ENCODE assay signal across 8 cellular contexts in the genomic region with DNA sequence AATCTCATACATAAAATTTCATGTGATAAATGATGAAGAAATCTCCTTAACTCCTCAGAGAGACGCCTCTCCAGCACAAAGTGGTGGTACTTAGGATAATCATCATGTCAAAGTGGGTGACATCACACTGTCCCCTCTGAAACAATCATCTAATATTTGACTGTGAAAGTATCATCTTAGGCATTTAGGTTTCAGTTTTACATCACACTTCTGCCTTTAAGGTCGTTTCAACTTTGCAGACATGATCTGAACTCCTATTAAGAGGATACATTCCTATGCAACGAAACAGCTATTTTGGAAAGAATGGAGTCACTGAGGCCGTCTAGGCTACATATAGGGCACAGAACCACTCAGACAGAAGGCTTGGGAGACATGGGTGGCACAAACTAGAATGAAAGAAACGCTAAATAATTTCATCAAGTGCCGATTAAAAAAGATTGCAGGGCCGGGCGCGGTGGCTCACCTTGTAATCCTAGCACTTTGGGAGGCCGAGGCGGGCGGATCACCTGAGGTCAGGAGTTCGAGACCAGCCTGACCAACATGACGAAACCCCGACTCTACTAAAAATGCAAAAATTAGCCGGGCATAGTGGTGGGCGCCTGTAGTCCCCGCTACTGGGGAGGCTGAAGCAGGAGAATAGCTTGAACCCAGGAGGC. TPM values are rescaled to one million over a fixed set of nuclear protein-coding genes. Genes with fewer than 3 reads are reported as not detected.
DNase-seq lines count a peak whose midpoint lies in the region; ATAC-seq, FAIRE-seq and TF ChIP-seq lines count a peak whose summit lies in the region.

No MANE protein-coding gene starts in this region.

- no peaks in the 10 kb centered on the region for H3K36me3 ChIP-seq in mammary epithelial cell (ENCODE audit: insufficient read depth, low read length)
- H3K36me3 ChIP-seq in pancreas, result no peaks in the 10 kb centered on the region

- H2AFZ ChIP-seq in mammary epithelial cell (ENCODE audit: low read depth, low read length), result no peak overlapping the region

- DNase-seq in Calu3, result no peak
- DNase-seq in mammary epithelial cell, result no peak
- DNase-seq in skeletal muscle cell (ENCODE audit: low read depth), result no peak
- no peak for DNase-seq in pancreas
- DNase-seq in foreskin melanocyte, result no peak
- DNase-seq in GF-D8 (lab: John Stamatoyannopoulos, UW), result no peak

- H3K9me3 ChIP-seq in mammary epithelial cell (replicated peaks; ENCODE audit: insufficient read depth, low read length) (no peaks in the 10 kb centered on the region), pancreas (no peaks in the 10 kb centered on the region)

- H3K27ac ChIP-seq in mammary epithelial cell (ENCODE audit: insufficient read depth, low read depth, low read length) (peak overlapping the region; percentile 14), pancreas (peak overlapping the region in 1 of 4 donors; percentile 80)

- intact Hi-C loops in Calu3 (cut with micrococcal nuclease; ENCODE audit: unreplicated experiment), result no loop called here
- intact Hi-C loops in mammary epithelial cell (cut with micrococcal nuclease), result loop anchor here (5.0 kb wide), 1 partner anchor 38 kb away; no protein-coding TSS in a partner anchor
- intact Hi-C loops in pancreas (cut with DNase I), result no loop called here

- no peak overlapping the region for H3K9ac ChIP-seq in mammary epithelial cell (ENCODE audit: insufficient read depth, low read length)

- H3K4me1 ChIP-seq in mammary epithelial cell (ENCODE audit: insufficient read depth, low read length) (peaks cover 52% of the 10 kb centered on the region), pancreas (peaks cover 0 to 19% (median 0%) of the 10 kb centered on the region in 3 donors)

- ATAC-seq in GM19452 (IDR thresholded peaks at IDR 0.05; ENCODE audit: unreplicated experiment), result peak; percentile 43
- ATAC-seq in HG03521 (IDR thresholded peaks at IDR 0.05; ENCODE audit: unreplicated experiment), result peak; percentile 34
- no peak for ATAC-seq in pancreas

- CTCF ChIA-PET in Calu3 (lab: Charles Lee), result no interaction called here
- CTCF ChIA-PET in mammary epithelial cell (lab: Charles Lee; ENCODE audit: low non-redundant PET), result no interaction called here

- in situ Hi-C loops in mammary epithelial cell (cut with MboI; ENCODE audit: low sequenced_read_pairs in 2 of 2), result no loop called here

- dilution Hi-C loops in mammary epithelial cell (cut with HindIII; ENCODE audit: low sequenced_read_pairs), result no loop called here

- H4K20me1 ChIP-seq in mammary epithelial cell (ENCODE audit: insufficient read depth, low read length), result peaks cover 2% of the 10 kb centered on the region

- H3K27me3 Mint-ChIP-seq in Calu3 (ENCODE audit: unreplicated experiment), result no peaks in the 10 kb centered on the region

- peaks cover 68% of the 10 kb centered on the region for H3K4me1 Mint-ChIP-seq in Calu3 (ENCODE audit: low read depth, unreplicated experiment)

- BruUV-seq in Calu3 (replicated peaks; lab: Mats Ljungman, UMichigan) (no TSS peak), mammary epithelial cell (replicated peaks; lab: Mats Ljungman, UMichigan) (no TSS peak)

- WGBS in mammary epithelial cell (ENCODE audit: low coverage, missing lambda C conversion rate), result 80% methylated on average over 14 of the region's 18 CpGs
- 90 to 95% methylated on average over 17 to 18 of the region's 18 CpGs for WGBS in pancreas, 2 donors

- H3K4me3 ChIP-seq in mammary epithelial cell (replicated peaks in 1 of 3; ENCODE audit: insufficient read depth in 1 of 3, low read depth in 2 of 3, low read length in 3 of 3) (peak overlapping the region in 2 of 3 experiments; percentile 63 to 64), skeletal muscle cell (ENCODE audit: low read depth, low read length) (peak overlapping the region; percentile 82), pancreas (peak overlapping the region in 1 of 4 donors; percentile 99)

- no peaks in the 10 kb centered on the region for H3K9me3 Mint-ChIP-seq in Calu3 (ENCODE audit: low read depth, unreplicated experiment)

- peak overlapping the region; percentile 63 for H3K27ac Mint-ChIP-seq in Calu3 (ENCODE audit: unreplicated experiment)

- peaks cover 64% of the 10 kb centered on the region for H3K79me2 ChIP-seq in mammary epithelial cell (ENCODE audit: insufficient read depth, low read length)

- peak overlapping the region; percentile 70 for H3K4me3 Mint-ChIP-seq in Calu3 (ENCODE audit: low read depth, unreplicated experiment)

- peak overlapping the region; percentile 87 for H3K4me2 ChIP-seq in mammary epithelial cell (ENCODE audit: insufficient read depth, low read depth, low read length)

- no peak for FAIRE-seq in pancreas (lab: Jason Lieb, UNC)

- no peaks in the 10 kb centered on the region for H3K27me3 ChIP-seq in mammary epithelial cell (ENCODE audit: insufficient read depth, low read length)
- H3K27me3 ChIP-seq in pancreas, result no peaks in the 10 kb centered on the region

- H3K36me3 Mint-ChIP-seq in Calu3 (ENCODE audit: insufficient read depth, unreplicated experiment), result peaks cover 29% of the 10 kb centered on the region

- TF ChIP-seq CTCF in Calu3 (IDR thresholded peaks at IDR 0.05; ENCODE audit: unreplicated experiment), result no peak
- TF ChIP-seq CTCF in mammary epithelial cell (conservative IDR thresholded peaks at IDR 0.05 in 1 of 2, IDR thresholded peaks at IDR 0.05 in 1 of 2; ENCODE audit: extremely low read depth in 1 of 2, insufficient read depth in 1 of 2, low read depth in 1 of 2, low read length in 2 of 2), result no peak
- TF ChIP-seq CTCF in pancreas (IDR thresholded peaks at IDR 0.05), result no peak

RNA-seq across cellular contexts. Expression of a gene that starts 2.0 kb away (rescaled TPM):
- 106 and 128 TPM in 2 replicates for total RNA-seq in Calu3 (2022)
- total RNA-seq in mammary epithelial cell, result 10 to 100 TPM; 43.2 to 65.3 TPM
- polyA plus RNA-seq in mammary epithelial cell, result 52.1 TPM
- polyA minus RNA-seq in mammary epithelial cell, result 79.0 TPM
- total RNA-seq in pancreas, result 10 to 100 TPM; 15.1 to 34.3 (median 19.2) TPM
- polyA plus RNA-seq in pancreas, result 10 to 100 TPM; 16.0 to 37.3 TPM

Comparison
In these comparisons a context has a peak if more than half of its experiments do, and no peak if none do; other contexts are left out.
1. ATAC-seq: peak in GM19452 (single experiment) and HG03521 (single experiment); none in pancreas (0 of 4).